ENCODE assay signal across 11 cellular contexts in genomic region chr10:11698691-11699545, GRCh38. TPM values are rescaled to one million over a fixed set of nuclear protein-coding genes. Genes with fewer than 3 reads are reported as not detected.
DNase-seq lines count a peak whose midpoint lies in the region; ATAC-seq and TF ChIP-seq lines count a peak whose summit lies in the region.
"Had no signal": no experiment of that assay in that cellular context is flagged by ENCODE, and none has a peak within 500 bp of the region (broad histone marks: within the 10 kb centered on the region; RNA-seq: fewer than 3 reads in every experiment).

No MANE protein-coding gene starts in this region.

- no peak overlapping the region for H3K4me3 ChIP-seq in WERI-Rb-1 (ENCODE audit: low read depth, low read length)
- H3K4me3 ChIP-seq: heart right ventricle had no signal

- DNase-seq in naive B cell = peak; percentile 65
- DNase-seq in WERI-Rb-1 = no peak
- no peak for DNase-seq in DMS 273 (lab: John Stamatoyannopoulos, UW; ENCODE audit: unreplicated experiment)
- DNase-seq in activated CD8-positive, alpha-beta memory T cell treated with anti-CD3 and anti-CD28 coated beads for 24 hours = no peak
- DNase-seq in endothelial cell (ENCODE audit: low spot score) = no peak
- DNase-seq: heart right ventricle, NCI-H1092 had no signal

- H3K4me1 Mint-ChIP-seq in naive B cell (peaks cover 53 to 85% (median 62%) of the 10 kb centered on the region in 3 donors), endothelial cell (ENCODE audit: unreplicated experiment) (no peaks in the 10 kb centered on the region)

- peak; percentile 81 for ATAC-seq in GM18867 (IDR thresholded peaks at IDR 0.05; ENCODE audit: unreplicated experiment)
- peak; percentile 72 for ATAC-seq in HG02571 (IDR thresholded peaks at IDR 0.05; ENCODE audit: unreplicated experiment)
- peak; percentile 75 for ATAC-seq in HG03571 (IDR thresholded peaks at IDR 0.05; ENCODE audit: unreplicated experiment)
- peak; percentile 96 to 98 for ATAC-seq in naive B cell (ENCODE audit: low read depth in 2 of 2)
- ATAC-seq: heart right ventricle had no signal

- H3K36me3 Mint-ChIP-seq in naive B cell (no peaks in the 10 kb centered on the region), endothelial cell (ENCODE audit: low read depth, unreplicated experiment) (no peaks in the 10 kb centered on the region)

- H3K9me3 Mint-ChIP-seq in naive B cell (peaks cover 0 to 2% (median 0%) of the 10 kb centered on the region in 7 donors), endothelial cell (ENCODE audit: unreplicated experiment) (no peaks in the 10 kb centered on the region)

- no peaks in the 10 kb centered on the region for H3K27me3 ChIP-seq in WERI-Rb-1 (ENCODE audit: insufficient read depth, low read depth, severe bottlenecking)
- H3K27me3 ChIP-seq: heart right ventricle had no signal

- H3K27ac Mint-ChIP-seq in naive B cell = peak overlapping the region; percentile 73 to 96 (median 88)
- H3K27ac Mint-ChIP-seq in endothelial cell (ENCODE audit: unreplicated experiment) = no peak overlapping the region

- H3K4me3 Mint-ChIP-seq in naive B cell (peak overlapping the region in 7 of 8 donors; percentile 18 to 76 (median 53)), endothelial cell (ENCODE audit: unreplicated experiment) (no peak overlapping the region)

- no peak overlapping the region for H3K27ac ChIP-seq in WERI-Rb-1
- H3K27ac ChIP-seq: parathyroid adenoma had no signal

- H3K27me3 Mint-ChIP-seq in naive B cell (no peaks in the 10 kb centered on the region), endothelial cell (ENCODE audit: unreplicated experiment) (peaks cover 3% of the 10 kb centered on the region)

- no peaks in the 10 kb centered on the region for H3K36me3 ChIP-seq in WERI-Rb-1
- H3K36me3 ChIP-seq: heart right ventricle had no signal

- TF ChIP-seq CTCF in WERI-Rb-1 (IDR thresholded peaks at IDR 0.05; ENCODE audit: low read depth, low read length) = no peak
- no peak for TF ChIP-seq CTCF in endothelial cell (IDR thresholded peaks at IDR 0.05; ENCODE audit: unreplicated experiment)

- no peaks in the 10 kb centered on the region for H3K9me3 ChIP-seq in WERI-Rb-1 (ENCODE audit: severe bottlenecking)
- H3K9me3 ChIP-seq: heart right ventricle had no signal

RNA-seq across cellular contexts. Expression of gene ECHDC3, which starts 43.3 kb away (rescaled TPM):
- 1 to 10 TPM; 1.1 to 2.8 (median 2.0) TPM for polyA plus RNA-seq in naive B cell (ENCODE audit: low read depth in 6 of 6)
- total RNA-seq in endothelial cell (ENCODE audit: unreplicated experiment) = 6.1 TPM
